20 cellular contexts compared by ENCODE assay signal in genomic region chr22:46351131-46351735, GRCh38. TPM values are rescaled to one million over a fixed set of nuclear protein-coding genes. Genes with fewer than 3 reads are reported as not detected.
DNase-seq lines count a peak whose midpoint lies in the region; ATAC-seq, FAIRE-seq and TF ChIP-seq lines count a peak whose summit lies in the region.
"Had no signal": no experiment of that assay in that cellular context is flagged by ENCODE, and none has a peak within 500 bp of the region (broad histone marks: within the 10 kb centered on the region; RNA-seq: fewer than 3 reads in every experiment).

No MANE protein-coding gene starts in this region.

- intact Hi-C loops in Right ventricle myocardium inferior (cut with DNase I) = no loop called here
- intact Hi-C loops in cardiac septum (cut with DNase I) = no loop called here

- H3K79me1 ChIP-seq in neuronal stem cell (ENCODE audit: low read depth, low read length) = peaks cover 11% of the 10 kb centered on the region

- H2BK12ac ChIP-seq in neuronal stem cell (ENCODE audit: low read length) = no peak overlapping the region

- no peak overlapping the region for H3K4me3 ChIP-seq in neuronal stem cell (ENCODE audit: low read length in 2 of 2)
- H3K4me3 ChIP-seq: GM23338, SJSA1 had no signal

- H3K4me3 Mint-ChIP-seq in chondrocyte (ENCODE audit: unreplicated experiment) (no peak overlapping the region), progenitor cell of endocrine pancreas (ENCODE audit: low read depth) (no peak overlapping the region)
- H3K4me3 Mint-ChIP-seq: GM23338 had no signal

- no peak overlapping the region for H2BK5ac ChIP-seq in neuronal stem cell (ENCODE audit: low read length)

- 0 out of 2 replicates have a peak, but pooled peaks have one; percentile 2 for TF ChIP-seq POLR2A in GM12892 (IDR thresholded peaks at IDR 0.05; ENCODE audit: low read depth, low read length)

- H3K27me3 ChIP-seq in neuronal stem cell (ENCODE audit: control insufficient read depth in 3 of 3, insufficient read depth in 3 of 3, low read depth in 1 of 3, low read length in 3 of 3) = no peaks in the 10 kb centered on the region
- H3K27me3 ChIP-seq: SJSA1 had no signal

- H2AK5ac ChIP-seq in neuronal stem cell (ENCODE audit: low read depth, low read length) = no peak overlapping the region

- ATAC-seq in Right ventricle myocardium inferior = no peak
- no peak for ATAC-seq in left lobe of liver
- ATAC-seq: GM23338, PC-3 had no signal

- no peak overlapping the region for H3K14ac ChIP-seq in neuronal stem cell (ENCODE audit: low read length)

- no CpG with 5 or more reads among the region's 28 CpGs for WGBS in neuronal stem cell (ENCODE audit: extremely low coverage in 2 of 2, insufficient read length in 2 of 2, insufficient replicate concordance in 1 of 2), 2 donors

- H3K18ac ChIP-seq in neuronal stem cell (ENCODE audit: low read length) = no peak overlapping the region

- H3K9me3 Mint-ChIP-seq in chondrocyte (ENCODE audit: low read depth) = no peaks in the 10 kb centered on the region
- no peaks in the 10 kb centered on the region for H3K9me3 Mint-ChIP-seq in progenitor cell of endocrine pancreas (ENCODE audit: low read depth)
- H3K9me3 Mint-ChIP-seq: GM23338 had no signal

- FAIRE-seq in GM12892 (lab: Jason Lieb, UNC) = no peak

- H3K4me1 Mint-ChIP-seq in chondrocyte (ENCODE audit: low read depth) (peaks cover 12% of the 10 kb centered on the region), progenitor cell of endocrine pancreas (ENCODE audit: low read depth) (no peaks in the 10 kb centered on the region)
- H3K4me1 Mint-ChIP-seq: GM23338 had no signal

- H2BK15ac ChIP-seq in neuronal stem cell (ENCODE audit: low read length) = no peak overlapping the region

- no peak overlapping the region for H3K9ac ChIP-seq in neuronal stem cell (ENCODE audit: low read depth, low read length, poor library complexity)

- no peaks in the 10 kb centered on the region for H3K9me3 ChIP-seq in neuronal stem cell (replicated peaks in 1 of 2; ENCODE audit: control insufficient read depth in 2 of 2, insufficient read depth in 1 of 2, low read depth in 1 of 2, low read length in 2 of 2)
- H3K9me3 ChIP-seq: SJSA1 had no signal

- H3K27ac Mint-ChIP-seq in chondrocyte (ENCODE audit: unreplicated experiment) = no peak overlapping the region
- H3K27ac Mint-ChIP-seq in progenitor cell of endocrine pancreas = no peak overlapping the region
- H3K27ac Mint-ChIP-seq: GM23338 had no signal

- H3K23ac ChIP-seq in neuronal stem cell (ENCODE audit: low read depth, low read length, poor library complexity) = peak overlapping the region; percentile 9

- H3K4me1 ChIP-seq in neuronal stem cell (ENCODE audit: control insufficient read depth in 2 of 2, insufficient read depth in 1 of 2, low read depth in 1 of 2, low read length in 2 of 2) = no peaks in the 10 kb centered on the region
- H3K4me1 ChIP-seq: SJSA1 had no signal

- no peak overlapping the region for H3K27ac ChIP-seq in neuronal stem cell (replicated peaks; ENCODE audit: low read length)
- H3K27ac ChIP-seq: 22Rv1, SJSA1 had no signal

- peaks cover 61 to 98% of the 10 kb centered on the region in 2 donors for H3K36me3 ChIP-seq in neuronal stem cell (replicated peaks in 1 of 2; ENCODE audit: control insufficient read depth in 2 of 2, insufficient read depth in 2 of 2, low read length in 2 of 2)

- no peak overlapping the region for H2BK120ac ChIP-seq in neuronal stem cell (ENCODE audit: low read depth, low read length)

- H3K4ac ChIP-seq in neuronal stem cell (ENCODE audit: low read length) = no peak overlapping the region

- DNase-seq in Right ventricle myocardium inferior (ENCODE audit: missing footprints) (peak; percentile 22), cardiac septum (ENCODE audit: low spot score) (no peak), GM12892 (ENCODE audit: insufficient read length) (no peak), chondrocyte (ENCODE audit: low spot score) (peak; percentile 72), neuronal stem cell (ENCODE audit: low spot score) (no peak), left lobe of liver (ENCODE audit: low spot score) (no peak), LoVo (ENCODE audit: low spot score) (no peak), progenitor cell of endocrine pancreas (ENCODE audit: low spot score, unreplicated experiment) (no peak)
- DNase-seq: AML-193, GDM1, KBM-7, NCI-H1417, NCI-H187 treated with DMSO at 0.1 percent for 48 hours, NCI-H345, NCI-H524 treated with DMSO at 0.1 percent for 48 hours, PC-3, RPMI8226 had no signal

- no peaks in the 10 kb centered on the region for H3K27me3 Mint-ChIP-seq in chondrocyte (ENCODE audit: low read depth)
- H3K27me3 Mint-ChIP-seq in progenitor cell of endocrine pancreas = no peaks in the 10 kb centered on the region

- no peak for TF ChIP-seq CTCF in chondrocyte (IDR thresholded peaks at IDR 0.05)
- no peak for TF ChIP-seq CTCF in progenitor cell of endocrine pancreas (IDR thresholded peaks at IDR 0.05; ENCODE audit: unreplicated experiment)

- H4K8ac ChIP-seq in neuronal stem cell (ENCODE audit: low read depth, low read length) = no peak overlapping the region

- no peak overlapping the region for H4K91ac ChIP-seq in neuronal stem cell (ENCODE audit: low read depth, low read length, poor library complexity)

- H3K4me2 ChIP-seq in neuronal stem cell (ENCODE audit: insufficient read depth, low read length, poor library complexity, severe bottlenecking) = no peak overlapping the region
- H3K4me2 ChIP-seq: GM23338 had no signal

- no peak overlapping the region for H2AFZ ChIP-seq in neuronal stem cell (ENCODE audit: low read length)
- H2AFZ ChIP-seq: GM23338 had no signal

- H3K36me3 Mint-ChIP-seq in chondrocyte (ENCODE audit: low read depth) = peaks cover 36% of the 10 kb centered on the region
- H3K36me3 Mint-ChIP-seq in progenitor cell of endocrine pancreas (ENCODE audit: insufficient read depth) = peaks cover 15% of the 10 kb centered on the region

RNA-seq across cellular contexts. Expression of gene TRMU, which starts 15.7 kb away (rescaled TPM):
- 42.2 TPM for total RNA-seq in Right ventricle myocardium inferior
- 34.7 TPM for total RNA-seq in cardiac septum
- polyA plus RNA-seq in GM12892 (2012; ENCODE audit: missing spikeins) = 28.3 TPM
- total RNA-seq in chondrocyte = 26.5 to 39.2 TPM (median 27.3 TPM) in 3 replicates
- polyA plus RNA-seq in neuronal stem cell (2013, experiment 1 of 2) = 30.9 TPM
- polyA plus RNA-seq in neuronal stem cell (2013, experiment 2 of 2) = 33.3 TPM
- 23.6 TPM for total RNA-seq in left lobe of liver
- total RNA-seq in progenitor cell of endocrine pancreas = 71.8 and 72.5 TPM in 2 replicates

RNA-seq across cellular contexts. Expression of gene GTSE1, which starts 54.6 kb away (rescaled TPM):
- total RNA-seq in Right ventricle myocardium inferior = 0.92 TPM
- 0.32 TPM for total RNA-seq in cardiac septum
- polyA plus RNA-seq in GM12892 (2012; ENCODE audit: missing spikeins) = 12.0 TPM
- total RNA-seq in chondrocyte = 7.2 to 8.2 TPM (median 7.3 TPM) in 3 replicates
- polyA plus RNA-seq in neuronal stem cell (2013, experiment 1 of 2) = 50.8 TPM
- polyA plus RNA-seq in neuronal stem cell (2013, experiment 2 of 2) = 52.2 TPM
- 0.63 TPM for total RNA-seq in left lobe of liver
- 24.2 and 25.1 TPM in 2 replicates for total RNA-seq in progenitor cell of endocrine pancreas

Comparison
In these comparisons a context has a peak if more than half of its experiments do, and no peak if none do; other contexts are left out.
1. DNase-seq: peak in Right ventricle myocardium inferior (single experiment) and chondrocyte (single experiment); none in cardiac septum (single experiment), GM12892 (single experiment), neuronal stem cell (single experiment), left lobe of liver (single experiment), LoVo (single experiment) and progenitor cell of endocrine pancreas (single experiment).